8 cellular contexts compared by ENCODE assay signal in genomic region chr16:3059723-3060242, GRCh38. TPM values are rescaled to one million over a fixed set of nuclear protein-coding genes. Genes with fewer than 3 reads are reported as not detected.
DNase-seq lines count a peak whose midpoint lies in the region; ATAC-seq and TF ChIP-seq lines count a peak whose summit lies in the region.

No MANE protein-coding gene starts in this region.

- no peak for DNase-seq in AG09309 (ENCODE audit: low read depth)
- no peak for DNase-seq in chondrocyte (ENCODE audit: low spot score)
- DNase-seq in naive thymus-derived CD8-positive, alpha-beta T cell: no peak
- DNase-seq in epidermal melanocyte (ENCODE audit: insufficient read length, low spot score): no peak
- no peak for DNase-seq in DMS 273 treated with DMSO at 0.1 percent for 48 hours (lab: John Stamatoyannopoulos, UW)

- TF ChIP-seq CTCF in AG09309 (IDR thresholded peaks at IDR 0.05; ENCODE audit: control insufficient read depth, insufficient read depth, low read depth, low read length, missing control alignments): no peak
- TF ChIP-seq CTCF in chondrocyte (IDR thresholded peaks at IDR 0.05): no peak

- H3K9me3 Mint-ChIP-seq in chondrocyte (ENCODE audit: low read depth): no peaks in the 10 kb centered on the region
- H3K9me3 Mint-ChIP-seq in naive thymus-derived CD8-positive, alpha-beta T cell: no peaks in the 10 kb centered on the region

- peaks cover 15% of the 10 kb centered on the region for H3K4me1 ChIP-seq in HUES6 (ENCODE audit: control insufficient read depth, insufficient read depth, low read length)

- H3K27ac ChIP-seq in HUES6 (ENCODE audit: low read depth, low read length): peak overlapping the region; percentile 68; the same call in 1 of the 2 replicates

- peaks cover 14% of the 10 kb centered on the region for H3K4me1 Mint-ChIP-seq in chondrocyte (ENCODE audit: low read depth)
- peaks cover 20 to 64% (median 53%) of the 10 kb centered on the region in 4 donors for H3K4me1 Mint-ChIP-seq in naive thymus-derived CD8-positive, alpha-beta T cell

- H3K9me3 ChIP-seq in HUES6 (ENCODE audit: control insufficient read depth, insufficient read depth, low read depth, low read length): no peaks in the 10 kb centered on the region

- H3K4me3 ChIP-seq in AG09309 (ENCODE audit: control insufficient read depth, low read depth, low read length) (peak overlapping the region; percentile 19), HUES6 (ENCODE audit: low read depth, low read length) (peak overlapping the region; percentile 92)

- H3K27me3 ChIP-seq in HUES6 (ENCODE audit: control insufficient read depth, insufficient read depth, low read length): peaks cover 8% of the 10 kb centered on the region

- POLR2A ChIA-PET in naive thymus-derived CD8-positive, alpha-beta T cell (lab: Charles Lee): interaction anchor here (0.6 to 15.7 kb wide), 20 partner anchors 9 to 400 kb away, joined by 3 to 278 read pairs (median 6); partner anchors contain the start of genes MMP25, ZNF213 and ZSCAN10

- no peak for ATAC-seq in naive thymus-derived CD8-positive, alpha-beta T cell
- no peak for ATAC-seq in HG02623 (IDR thresholded peaks at IDR 0.05; ENCODE audit: unreplicated experiment)
- no peak for ATAC-seq in GM19035 (IDR thresholded peaks at IDR 0.05; ENCODE audit: unreplicated experiment)

- H3K9ac ChIP-seq in HUES6 (ENCODE audit: low read length): peak overlapping the region; percentile 80

- peak overlapping the region; percentile 66 for H3K27ac Mint-ChIP-seq in chondrocyte (ENCODE audit: unreplicated experiment)
- peak overlapping the region; percentile 84 to 95 (median 92) for H3K27ac Mint-ChIP-seq in naive thymus-derived CD8-positive, alpha-beta T cell

- peaks cover 5% of the 10 kb centered on the region; the same call in 1 of the 2 replicates for H3K36me3 ChIP-seq in HUES6 (ENCODE audit: control insufficient read depth, insufficient read depth, low read length)

- H3K4me3 Mint-ChIP-seq in chondrocyte (ENCODE audit: unreplicated experiment): peak overlapping the region; percentile 83
- peak overlapping the region; percentile 82 to 92 (median 84) for H3K4me3 Mint-ChIP-seq in naive thymus-derived CD8-positive, alpha-beta T cell

- peaks cover 1% of the 10 kb centered on the region for H3K36me3 Mint-ChIP-seq in chondrocyte (ENCODE audit: low read depth)
- H3K36me3 Mint-ChIP-seq in naive thymus-derived CD8-positive, alpha-beta T cell: peaks cover 0 to 6% (median 0%) of the 10 kb centered on the region in 3 donors

- no peaks in the 10 kb centered on the region for H3K27me3 Mint-ChIP-seq in chondrocyte (ENCODE audit: low read depth)
- no peaks in the 10 kb centered on the region for H3K27me3 Mint-ChIP-seq in naive thymus-derived CD8-positive, alpha-beta T cell

RNA-seq across cellular contexts. Expression of gene IL32, which starts 5.7 kb away (rescaled TPM):
- 7.3 to 21.0 TPM (median 17.8 TPM) in 3 replicates for total RNA-seq in chondrocyte
- 100 to 1,000 TPM; 363 to 375 TPM for total RNA-seq in naive thymus-derived CD8-positive, alpha-beta T cell
- polyA plus RNA-seq in naive thymus-derived CD8-positive, alpha-beta T cell: 1,000 to 10,000 TPM; 1,686 to 2,118 (median 1,952) TPM

RNA-seq across cellular contexts. Expression of gene MMP25, which starts 13.4 kb away (rescaled TPM):
- total RNA-seq in chondrocyte: 0.34 TPM in 1 of 3 replicates, not detected in the others
- under 1 TPM; 0.38 to 0.60 TPM for total RNA-seq in naive thymus-derived CD8-positive, alpha-beta T cell
- under 1 TPM; 0.36 to 0.94 (median 0.60) TPM for polyA plus RNA-seq in naive thymus-derived CD8-positive, alpha-beta T cell

RNA-seq across cellular contexts. Expression of gene BICDL2, which starts 23.0 kb away (rescaled TPM):
- total RNA-seq in chondrocyte: not detected in 3 replicates
- not detected for total RNA-seq in naive thymus-derived CD8-positive, alpha-beta T cell
- not detected for polyA plus RNA-seq in naive thymus-derived CD8-positive, alpha-beta T cell

RNA-seq across cellular contexts. Expression of gene THOC6, which starts 35.9 kb away (rescaled TPM):
- total RNA-seq in chondrocyte: 27.4 to 33.4 TPM (median 28.8 TPM) in 3 replicates
- total RNA-seq in naive thymus-derived CD8-positive, alpha-beta T cell: 10 to 100 TPM; 24.2 to 24.9 TPM
- polyA plus RNA-seq in naive thymus-derived CD8-positive, alpha-beta T cell: 10 to 100 TPM; 45.2 to 59.0 (median 58.8) TPM

RNA-seq across cellular contexts. Expression of gene HCFC1R1, which starts 36.0 kb away (rescaled TPM):
- 74.0 to 101 TPM (median 79.3 TPM) in 3 replicates for total RNA-seq in chondrocyte
- total RNA-seq in naive thymus-derived CD8-positive, alpha-beta T cell: 10 to 100 TPM; 14.0 to 15.1 TPM
- polyA plus RNA-seq in naive thymus-derived CD8-positive, alpha-beta T cell: 10 to 100 TPM; 13.1 to 16.5 (median 16.5) TPM

Comparison
In these comparisons a context has a peak if more than half of its experiments do, and no peak if none do; other contexts are left out.
1. RNA of gene IL32, which starts 5.7 kb away (total RNA-seq): 363 to 375 TPM in naive thymus-derived CD8-positive, alpha-beta T cell; 7.3 to 21.0 TPM in chondrocyte; every median in the first group is over 10 times any median in the second.